ENCODE assay signal across 8 cellular contexts in the genomic region with DNA sequence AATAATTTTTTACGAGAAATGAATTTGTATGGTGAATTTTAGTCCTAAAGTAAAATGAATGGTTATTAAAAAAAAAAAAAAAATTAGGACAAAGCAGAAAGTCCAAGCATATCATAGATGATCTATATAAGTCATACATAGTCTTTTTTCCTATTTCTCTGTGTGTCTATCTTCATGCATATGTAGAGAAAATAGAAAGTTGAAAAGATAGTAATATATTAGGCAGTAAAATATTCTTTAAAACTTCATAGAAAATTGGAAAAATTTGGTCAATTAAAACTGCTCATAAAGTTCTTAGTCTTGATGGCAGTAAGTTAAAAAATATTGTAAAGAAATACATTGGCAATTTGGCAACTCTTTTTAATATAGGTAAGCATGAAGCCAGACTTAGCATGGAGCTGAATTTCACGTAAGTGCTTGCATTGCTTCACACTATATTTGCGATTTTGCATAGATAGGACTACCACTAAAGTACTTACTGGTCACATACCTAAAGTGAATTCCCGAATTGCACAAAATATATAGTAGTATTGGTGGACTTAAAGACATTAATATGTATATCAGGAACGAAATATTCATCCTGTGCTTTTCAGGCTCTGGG.
"Had no signal": no experiment of that assay in that cellular context is flagged by ENCODE, and none has a peak within 500 bp of the region (broad histone marks: within the 10 kb centered on the region; RNA-seq: fewer than 3 reads in every experiment).

No MANE protein-coding gene starts in this region.

- H3K9ac ChIP-seq: KMS-11 had no signal

- H3K4me3 ChIP-seq: HAP-1 had no signal

- DNase-seq: GOT3, H7, IMR-90, KBM-7 had no signal

- H3K9me3 ChIP-seq: HAP-1 had no signal

- H3K36me3 ChIP-seq: HAP-1 had no signal

- H3K4me2 ChIP-seq: KMS-11 had no signal

- H3K27ac ChIP-seq: KMS-11 had no signal

- H3K4me1 ChIP-seq: HAP-1 had no signal

- ATAC-seq: HCT116 had no signal

- FAIRE-seq: HTR-8/SVneo had no signal
